ENCODE assay signal across 8 cellular contexts in genomic region chr12:30985814-30986452, GRCh38. TPM values are rescaled to one million over a fixed set of nuclear protein-coding genes. Genes with fewer than 3 reads are reported as not detected.
A peak's percentile ranks its signal among the peaks of the same experiment; 100 is the strongest.
DNase-seq lines count a peak whose midpoint lies in the region; ATAC-seq and TF ChIP-seq lines count a peak whose summit lies in the region.

No MANE protein-coding gene starts in this region.

- H4K20me1 ChIP-seq in smooth muscle cell (ENCODE audit: low read depth) = no peaks in the 10 kb centered on the region

- H3K79me2 ChIP-seq in smooth muscle cell (ENCODE audit: low read depth) = no peaks in the 10 kb centered on the region

- no peaks in the 10 kb centered on the region for H3K36me3 Mint-ChIP-seq in activated naive CD4-positive, alpha-beta T cell treated with anti-CD3 and anti-CD28 coated beads for 36 hours (ENCODE audit: low read depth)
- H3K36me3 Mint-ChIP-seq in effector memory CD8-positive, alpha-beta T cell (ENCODE audit: insufficient read depth) = no peaks in the 10 kb centered on the region

- no peak for TF ChIP-seq POLR2A in adrenal gland (IDR thresholded peaks at IDR 0.05)

- CTCF ChIA-PET in activated naive CD4-positive, alpha-beta T cell treated with anti-CD3 and anti-CD28 coated beads for 36 hours (lab: Charles Lee) = interaction anchor here (0.6 to 4.3 kb wide), 6 partner anchors 10 to 377 kb away, joined by 3 to 63 read pairs (median 4); no protein-coding TSS in a partner anchor

- H3K27me3 ChIP-seq in adrenal gland (no peaks in the 10 kb centered on the region), right atrium auricular region (no peaks in the 10 kb centered on the region), smooth muscle cell (ENCODE audit: low read depth) (no peaks in the 10 kb centered on the region)

- TF ChIP-seq CTCF in adrenal gland (IDR thresholded peaks at IDR 0.05) (peak; percentile 20 to 62 (median 54)), right atrium auricular region (IDR thresholded peaks at IDR 0.05) (peak; percentile 49 to 79), smooth muscle cell (IDR thresholded peaks at IDR 0.05; ENCODE audit: borderline replicate concordance, insufficient read depth, poor library complexity, severe bottlenecking) (peak; percentile 67)

- intact Hi-C loops in activated naive CD4-positive, alpha-beta T cell treated with anti-CD3 and anti-CD28 coated beads for 36 hours (cut with micrococcal nuclease) = loop anchor here (1.0 kb wide), 2 partner anchors 135 to 139 kb away; no protein-coding TSS in a partner anchor
- intact Hi-C loops in adrenal gland (cut with DNase I) = loop anchor here (5.0 to 10.0 kb wide), 2 partner anchors 111 to 134 kb away; no protein-coding TSS in a partner anchor

- no peaks in the 10 kb centered on the region for H3K9me3 ChIP-seq in adrenal gland (replicated peaks in 1 of 3)
- no peaks in the 10 kb centered on the region for H3K9me3 ChIP-seq in right atrium auricular region
- H3K9me3 ChIP-seq in smooth muscle cell (replicated peaks; ENCODE audit: low read depth) = no peaks in the 10 kb centered on the region

- no peaks in the 10 kb centered on the region for H3F3A ChIP-seq in smooth muscle cell (ENCODE audit: low read depth)

- no peaks in the 10 kb centered on the region for H3K4me1 Mint-ChIP-seq in activated naive CD4-positive, alpha-beta T cell treated with anti-CD3 and anti-CD28 coated beads for 36 hours (ENCODE audit: low read depth)
- H3K4me1 Mint-ChIP-seq in effector memory CD8-positive, alpha-beta T cell (ENCODE audit: low read depth in 2 of 2) = no peaks in the 10 kb centered on the region

- ATAC-seq in HG02852 (IDR thresholded peaks at IDR 0.05; ENCODE audit: unreplicated experiment) = peak; percentile 59
- ATAC-seq in effector memory CD8-positive, alpha-beta T cell (replicated peaks) = no peak

- DNase-seq in activated naive CD4-positive, alpha-beta T cell treated with anti-CD3 and anti-CD28 coated beads for 36 hours = peak; percentile 37
- DNase-seq in activated naive CD4-positive, alpha-beta T cell (lab: John Stamatoyannopoulos, UW) = no peak
- DNase-seq in NCI-H345 treated with DMSO at 0.1 percent for 48 hours (lab: John Stamatoyannopoulos, UW; ENCODE audit: unreplicated experiment) (peak; percentile 54), adrenal gland (peak; percentile 38 to 71 (median 52)), right atrium auricular region (ENCODE audit: low spot score) (no peak), smooth muscle cell (lab: John Stamatoyannopoulos, UW; ENCODE audit: unreplicated experiment) (peak; percentile 6)
- no peak for DNase-seq in effector memory CD8-positive, alpha-beta T cell

- H3K4me1 ChIP-seq in adrenal gland (replicated peaks in 1 of 2) (no peaks in the 10 kb centered on the region), right atrium auricular region (peaks cover 0 to 13% of the 10 kb centered on the region in 2 donors), smooth muscle cell (ENCODE audit: low read depth) (no peaks in the 10 kb centered on the region)

- no peak overlapping the region for H3K4me3 Mint-ChIP-seq in activated naive CD4-positive, alpha-beta T cell treated with anti-CD3 and anti-CD28 coated beads for 36 hours
- H3K4me3 Mint-ChIP-seq in effector memory CD8-positive, alpha-beta T cell = no peak overlapping the region

- H3K27me3 Mint-ChIP-seq in activated naive CD4-positive, alpha-beta T cell treated with anti-CD3 and anti-CD28 coated beads for 36 hours (ENCODE audit: low read depth) = no peaks in the 10 kb centered on the region
- peaks cover 0 to 23% of the 10 kb centered on the region in 2 donors for H3K27me3 Mint-ChIP-seq in effector memory CD8-positive, alpha-beta T cell

- no peak overlapping the region for H2AFZ ChIP-seq in smooth muscle cell (ENCODE audit: low read depth)

- whole genome bisulfite sequencing in adrenal gland, 4 donors = 26 to 53% (median 45%) methylated on average over 4 to 7 of the region's 7 CpGs
- WGBS in smooth muscle cell (ENCODE audit: low lambda C conversion rate) = 49% methylated on average over 7 of the region's 7 CpGs

- no peak overlapping the region for H3K4me2 ChIP-seq in smooth muscle cell

- no peak overlapping the region for H3K9ac ChIP-seq in smooth muscle cell (ENCODE audit: low read depth)

- H3K9me3 Mint-ChIP-seq in activated naive CD4-positive, alpha-beta T cell treated with anti-CD3 and anti-CD28 coated beads for 36 hours = no peaks in the 10 kb centered on the region
- no peaks in the 10 kb centered on the region for H3K9me3 Mint-ChIP-seq in effector memory CD8-positive, alpha-beta T cell

- H3K4me3 ChIP-seq in adrenal gland (no peak overlapping the region), right atrium auricular region (no peak overlapping the region), smooth muscle cell (no peak overlapping the region)

- H3K36me3 ChIP-seq in adrenal gland (replicated peaks in 1 of 2) = no peaks in the 10 kb centered on the region
- no peaks in the 10 kb centered on the region for H3K36me3 ChIP-seq in right atrium auricular region
- H3K36me3 ChIP-seq in smooth muscle cell (ENCODE audit: low read depth) = no peaks in the 10 kb centered on the region

- H3K27ac ChIP-seq in adrenal gland (no peak overlapping the region), right atrium auricular region (no peak overlapping the region), smooth muscle cell (ENCODE audit: low read depth) (no peak overlapping the region)

- no peak overlapping the region for H3K27ac Mint-ChIP-seq in activated naive CD4-positive, alpha-beta T cell treated with anti-CD3 and anti-CD28 coated beads for 36 hours
- no peak overlapping the region for H3K27ac Mint-ChIP-seq in effector memory CD8-positive, alpha-beta T cell

RNA-seq across cellular contexts. Expression of gene TSPAN11, which starts 59.4 kb away (rescaled TPM):
- total RNA-seq in activated naive CD4-positive, alpha-beta T cell treated with anti-CD3 and anti-CD28 coated beads for 36 hours = not detected
- total RNA-seq in adrenal gland (1 to 10 TPM in 5 of 8 donors, under 1 TPM in 3; 0.30 to 6.2 (median 1.9) TPM), right atrium auricular region (1 to 10 TPM; 2.5 to 4.1 TPM), smooth muscle cell (2.8 and 5.8 TPM in 2 replicates)
- polyA plus RNA-seq in adrenal gland (1 to 10 TPM in 1 of 3 donors, under 1 TPM in 2; 0.74 to 1.2 (median 0.95) TPM), smooth muscle cell (2.6 and 3.0 TPM in 2 replicates)

Comparison
In these comparisons a context has a peak if more than half of its experiments do, and no peak if none do; other contexts are left out.
1. DNase-seq: peak in activated naive CD4-positive, alpha-beta T cell treated with anti-CD3 and anti-CD28 coated beads for 36 hours (single experiment), NCI-H345 treated with DMSO at 0.1 percent for 48 hours (single experiment), adrenal gland (7 of 7) and smooth muscle cell (single experiment); none in activated naive CD4-positive, alpha-beta T cell (0 of 4), right atrium auricular region (single experiment) and effector memory CD8-positive, alpha-beta T cell (0 of 3).
2. Peak in every context shown above with its lines, with median percentiles within 50 percentile points of each other: CTCF ChIP-seq.